In genomic region chr4:37993806-37994205, GRCh38 we compare ENCODE assay signal across 31 cellular contexts. TPM values are rescaled to one million over a fixed set of nuclear protein-coding genes. Genes with fewer than 3 reads are reported as not detected.
DNase-seq lines count a peak whose midpoint lies in the region; ATAC-seq and TF ChIP-seq lines count a peak whose summit lies in the region.
"Had no signal": no experiment of that assay in that cellular context is flagged by ENCODE, and none has a peak within 500 bp of the region (broad histone marks: within the 10 kb centered on the region; RNA-seq: fewer than 3 reads in every experiment).

No MANE protein-coding gene starts in this region.

- TF ChIP-seq CTCF in CD14-positive monocyte (IDR thresholded peaks at IDR 0.05) (no peak), OCI-LY7 (conservative IDR thresholded peaks at IDR 0.05; ENCODE audit: low read length) (no peak), thoracic aorta (IDR thresholded peaks at IDR 0.05) (no peak), lower lobe of right lung (IDR thresholded peaks at IDR 0.05) (no peak)

- no peaks in the 10 kb centered on the region for H3K9me2 ChIP-seq in OCI-LY7 (ENCODE audit: insufficient read depth, low read length)

- no peaks in the 10 kb centered on the region for H4K20me1 ChIP-seq in OCI-LY7 (ENCODE audit: insufficient read depth, low read length)

- peaks cover 50% of the 10 kb centered on the region for H3K36me3 ChIP-seq in OCI-LY7 (ENCODE audit: insufficient read depth, low read length)
- H3K36me3 ChIP-seq in mesendoderm (ENCODE audit: control insufficient read depth, insufficient read depth, low read length), result no peaks in the 10 kb centered on the region
- H3K36me3 ChIP-seq in thoracic aorta, result no peaks in the 10 kb centered on the region
- H3K36me3 ChIP-seq in lower lobe of right lung, result no peaks in the 10 kb centered on the region
- H3K36me3 ChIP-seq: BE2C, HAP-1, left lung had no signal

- H2AFZ ChIP-seq in OCI-LY7 (ENCODE audit: low read length), result no peak overlapping the region
- H2AFZ ChIP-seq: PC-9 had no signal

- H3K4me2 ChIP-seq in OCI-LY7 (ENCODE audit: low read length), result peak overlapping the region; percentile 95
- H3K4me2 ChIP-seq in mesendoderm (ENCODE audit: low read length), result no peak overlapping the region
- H3K4me2 ChIP-seq: PC-9 had no signal

- no peak overlapping the region for H2AK5ac ChIP-seq in mesendoderm (ENCODE audit: low read length)

- peak overlapping the region; percentile 61 for H3K4me3 ChIP-seq in OCI-LY7 (ENCODE audit: low read depth, low read length, poor library complexity, severe bottlenecking)
- no peak overlapping the region for H3K4me3 ChIP-seq in mesendoderm (ENCODE audit: low read length)
- H3K4me3 ChIP-seq in thoracic aorta, result no peak overlapping the region
- H3K4me3 ChIP-seq in lower lobe of right lung, result no peak overlapping the region
- H3K4me3 ChIP-seq: HAP-1, left lung, PC-9 had no signal

- H3K4me3 Mint-ChIP-seq in CD14-positive monocyte, result no peak overlapping the region
- H3K4me3 Mint-ChIP-seq: activated CD4-positive, alpha-beta T cell treated with anti-CD3 and anti-CD28 coated beads, Interleukin-2, amount 10 ng/mL, durations not matched to agents 24 days and 14 days; activated naive CD8-positive, alpha-beta T cell treated with anti-CD3 and anti-CD28 coated beads for 36 hours; nephron progenitor cell had no signal

- peaks cover 0 to 2% (median 0%) of the 10 kb centered on the region in 7 donors for H3K9me3 Mint-ChIP-seq in CD14-positive monocyte
- H3K9me3 Mint-ChIP-seq: activated CD4-positive, alpha-beta T cell treated with anti-CD3 and anti-CD28 coated beads, Interleukin-2, amount 10 ng/mL, durations not matched to agents 24 days and 14 days; activated naive CD8-positive, alpha-beta T cell treated with anti-CD3 and anti-CD28 coated beads for 36 hours had no signal

- POLR2A ChIA-PET in OCI-LY7 (lab: Charles Lee), result interaction anchor here (0.9 to 7.4 kb wide), 6 partner anchors 13 to 167 kb away, joined by 3 to 105 read pairs (median 4); partner anchors contain the start of gene PGM2

- H3K9me3 ChIP-seq in OCI-LY7 (ENCODE audit: low read length) (no peaks in the 10 kb centered on the region), thoracic aorta (no peaks in the 10 kb centered on the region), lower lobe of right lung (no peaks in the 10 kb centered on the region)
- H3K9me3 ChIP-seq: BE2C, HAP-1, left lung had no signal

- no peak overlapping the region for H4K8ac ChIP-seq in mesendoderm (ENCODE audit: low read depth, low read length)

- H3K56ac ChIP-seq in mesendoderm (ENCODE audit: low read length), result no peak overlapping the region

- H2BK5ac ChIP-seq in mesendoderm (ENCODE audit: low read length), result no peak overlapping the region

- no peaks in the 10 kb centered on the region for H3K27me3 Mint-ChIP-seq in CD14-positive monocyte (ENCODE audit: low read depth in 3 of 3)
- H3K27me3 Mint-ChIP-seq: activated CD4-positive, alpha-beta T cell treated with anti-CD3 and anti-CD28 coated beads, Interleukin-2, amount 10 ng/mL, durations not matched to agents 24 days and 14 days; activated naive CD8-positive, alpha-beta T cell treated with anti-CD3 and anti-CD28 coated beads for 36 hours had no signal

- ATAC-seq in thoracic aorta (ENCODE audit: insufficient number of reproducible peaks, low FRiP score, low read depth) (no peak), lower lobe of right lung (no peak), GM19395 (IDR thresholded peaks at IDR 0.05; ENCODE audit: unreplicated experiment) (no peak)
- ATAC-seq: left lung, right cardiac atrium, Right ventricle myocardium inferior had no signal

- peaks cover 98% of the 10 kb centered on the region for H3K4me1 ChIP-seq in OCI-LY7 (ENCODE audit: insufficient read depth, low read length, poor library complexity, severe bottlenecking)
- H3K4me1 ChIP-seq in mesendoderm (ENCODE audit: control insufficient read depth, low read depth, low read length), result peaks cover 23% of the 10 kb centered on the region
- peaks cover 54 to 98% of the 10 kb centered on the region in 2 donors for H3K4me1 ChIP-seq in thoracic aorta (ENCODE audit: control insufficient read depth in 1 of 2, low read depth in 2 of 2)
- peaks cover 47% of the 10 kb centered on the region for H3K4me1 ChIP-seq in lower lobe of right lung
- H3K4me1 ChIP-seq: BE2C had no signal

- no peak overlapping the region for H2BK15ac ChIP-seq in mesendoderm (replicated peaks; ENCODE audit: low read depth)

- no peak overlapping the region for H3K9ac ChIP-seq in mesendoderm (ENCODE audit: low read length)

- peak overlapping the region; percentile 75 for H3K27ac ChIP-seq in OCI-LY7 (ENCODE audit: low read depth, low read length, poor library complexity, severe bottlenecking)
- no peak overlapping the region for H3K27ac ChIP-seq in mesendoderm (ENCODE audit: low read depth, low read length)
- H3K27ac ChIP-seq in thoracic aorta, result peak overlapping the region; percentile 61 to 76
- no peak overlapping the region for H3K27ac ChIP-seq in lower lobe of right lung
- H3K27ac ChIP-seq: HL-60, left lung, PC-9, VCaP had no signal

- CTCF ChIA-PET in OCI-LY7 (lab: Charles Lee; ENCODE audit: unreplicated experiment), result interaction anchor here (0.8 kb wide), 1 partner anchor 15 kb away, joined by 3 read pairs; no protein-coding TSS in a partner anchor

- H3K4ac ChIP-seq in mesendoderm (ENCODE audit: low read depth, low read length), result peak overlapping the region; percentile 60

- intact Hi-C loops in CD14-positive monocyte (cut with micrococcal nuclease) (no loop called here), OCI-LY7 (cut with micrococcal nuclease; ENCODE audit: unreplicated experiment) (loop anchor here (2.0 to 10.0 kb wide), 3 partner anchors 15 to 1171 kb away; partner anchors contain the start of gene TMEM156), lower lobe of right lung (cut with DNase I) (no loop called here)

- no peak overlapping the region for H2BK120ac ChIP-seq in mesendoderm (ENCODE audit: low read depth, low read length)

- BruUV-seq in OCI-LY7 (replicated peaks; lab: Mats Ljungman, UMichigan), result no TSS peak

- H3K4me1 Mint-ChIP-seq in CD14-positive monocyte, result peaks cover 57% of the 10 kb centered on the region

- peaks cover 17 to 37% of the 10 kb centered on the region in 2 donors for H3K36me3 Mint-ChIP-seq in CD14-positive monocyte

- WGBS in mesendoderm (ENCODE audit: extremely low coverage, insufficient coverage, low lambda C conversion rate), result no CpG with 5 or more reads among the region's 10 CpGs

- H3K79me2 ChIP-seq in OCI-LY7 (ENCODE audit: insufficient read depth, low read depth, low read length) (peaks cover 98% of the 10 kb centered on the region), mesendoderm (ENCODE audit: control insufficient read depth, insufficient read depth, low read length) (peaks cover 39% of the 10 kb centered on the region)

- H3K79me1 ChIP-seq in mesendoderm (ENCODE audit: low read length), result peaks cover 22% of the 10 kb centered on the region

- no peak overlapping the region for H3K18ac ChIP-seq in mesendoderm (ENCODE audit: low read length)

- no peak overlapping the region for H4K5ac ChIP-seq in mesendoderm (ENCODE audit: low read length)

- H3K27ac Mint-ChIP-seq in CD14-positive monocyte, result peak overlapping the region; percentile 10 to 82 (median 70)
- H3K27ac Mint-ChIP-seq: activated CD4-positive, alpha-beta T cell treated with anti-CD3 and anti-CD28 coated beads, Interleukin-2, amount 10 ng/mL, durations not matched to agents 24 days and 14 days had no signal

- H3K27me3 ChIP-seq in mesendoderm (ENCODE audit: insufficient read depth, low read length, poor library complexity) (no peaks in the 10 kb centered on the region), thoracic aorta (replicated peaks; ENCODE audit: insufficient read depth) (no peaks in the 10 kb centered on the region), lower lobe of right lung (ENCODE audit: low read depth) (no peaks in the 10 kb centered on the region)
- H3K27me3 ChIP-seq: BE2C, left lung had no signal

- DNase-seq in CD14-positive monocyte (ENCODE audit: low spot score) (no peak), OCI-LY7 (ENCODE audit: low spot score) (no peak), mesendoderm (peak; percentile 73), thoracic aorta (ENCODE audit: low spot score) (no peak), lower lobe of right lung (no peak), NCI-H2029 (lab: John Stamatoyannopoulos, UW) (no peak), glomerular visceral epithelial cell (ENCODE audit: extremely low spot score) (no peak)
- DNase-seq: activated CD4-positive, alpha-beta T cell treated with anti-CD3 and anti-CD28 coated beads, Interleukin-2, amount 10 ng/mL, durations not matched to agents 24 days and 14 days; activated effector memory CD4-positive, alpha-beta T cell treated with anti-CD3 and anti-CD28 coated beads, Interleukin-2, amount 50 U/mL, for 16 hours; activated naive CD8-positive, alpha-beta T cell treated with anti-CD3 and anti-CD28 coated beads for 36 hours; activated T-cell treated with anti-CD3 and anti-CD28 coated beads, Interleukin-2, amount 50 U/mL, for 1 hour; BE2C; cerebellar nuclear complex; COR-L47; GF-D8; glutamatergic neuron; left lung; MV-4-11; NCI-H1436 treated with DMSO at 0.1 percent for 48 hours; NCI-H2107; nephron progenitor cell; PC-9; right cardiac atrium; stimulated activated CD4-positive, alpha-beta T cell treated with anti-CD3 and anti-CD28 coated beads, Interleukin-2, amount 100 ng/mL, for 48 hours; substantia nigra had no signal

- no peak overlapping the region for H3K23ac ChIP-seq in mesendoderm (ENCODE audit: low read length)

RNA-seq across cellular contexts. Expression of gene PTTG2, which starts 33.6 kb away (rescaled TPM):
- polyA plus RNA-seq in CD14-positive monocyte, result not detected
- 1.0 and 1.6 TPM in 2 replicates for total RNA-seq in OCI-LY7 (2014; rRNA removed; shearing (Covaris generic))
- 1.7 and 2.0 TPM in 2 replicates for total RNA-seq in OCI-LY7 (2022)
- polyA plus RNA-seq in mesendoderm (2013, experiment 1 of 2), result not detected
- not detected for polyA plus RNA-seq in mesendoderm (2013, experiment 2 of 2)
- 10 to 100 TPM in 1 of 2 donors, 1 to 10 TPM in 1; 2.2 to 10.7 TPM for total RNA-seq in thoracic aorta
- 1.2 TPM for total RNA-seq in lower lobe of right lung
- total RNA-seq: NCI-H460 had no signal

Comparison
In these comparisons a context has a peak if more than half of its experiments do, and no peak if none do; other contexts are left out.
1. H3K27ac ChIP-seq: peak in OCI-LY7 (single experiment) and thoracic aorta (2 of 2); none in mesendoderm (single experiment) and lower lobe of right lung (single experiment).